Comparison of ENCODE assay signal across 8 cellular contexts in genomic region chr7:26151953-26152781, GRCh38. TPM values are rescaled to one million over a fixed set of nuclear protein-coding genes. Genes with fewer than 3 reads are reported as not detected.
DNase-seq lines count a peak whose midpoint lies in the region; ATAC-seq and TF ChIP-seq lines count a peak whose summit lies in the region.

NFE2L3 (plus strand) TSS chr7:26152198; CDS start chr7:26152499, 301 bp downstream.

- H3K27ac ChIP-seq in HUES64 (ENCODE audit: low read depth, low read length) (peak within 1 kb of the TSS; percentile 95; the same call in 1 of the 2 replicates), Peyer's patch (peak within 1 kb of the TSS; percentile 56 to 86 (median 78))

- H3K9ac ChIP-seq in HUES64 (ENCODE audit: low read depth, low read length): peak within 1 kb of the TSS; percentile 85

- peak within 1 kb of the TSS; percentile 97 to 98 for H3K27ac Mint-ChIP-seq in natural killer cell treated with Interleukin-12 subunit alpha and Interleukin-12 subunit beta and Interleukin-15 and Interleukin-18, amount 100 ng/mL, for 72 hours

- TF ChIP-seq POLR2A in Peyer's patch (IDR thresholded peaks at IDR 0.05): peak; percentile 41 to 71

- no peaks in the 10 kb centered on the region for H3K27me3 Mint-ChIP-seq in natural killer cell treated with Interleukin-12 subunit alpha and Interleukin-12 subunit beta and Interleukin-15 and Interleukin-18, amount 100 ng/mL, for 72 hours

- peak; percentile 97 for DNase-seq in DMS 273 (lab: John Stamatoyannopoulos, UW; ENCODE audit: unreplicated experiment)
- DNase-seq in Peyer's patch: peak; percentile 87 to 95 (median 90)
- DNase-seq in activated T-cell treated with anti-CD3 and anti-CD28 coated beads, Interleukin-2, amount 50 U/mL, for 48 hours: peak; percentile 88 to 90
- peak; percentile 31 for DNase-seq in fibroblast of mammary gland (ENCODE audit: low read depth)
- peak; percentile 90 for DNase-seq in natural killer cell treated with Interleukin-12 subunit alpha and Interleukin-12 subunit beta and Interleukin-15 and Interleukin-18, amount 100 ng/mL, for 72 hours (ENCODE audit: low spot score)
- DNase-seq in stimulated activated naive CD4-positive, alpha-beta T cell (lab: John Stamatoyannopoulos, UW): peak; percentile 54 to 76 (median 72)

- peak; percentile 67 for ATAC-seq in GM21423 (IDR thresholded peaks at IDR 0.05; ENCODE audit: unreplicated experiment)
- ATAC-seq in natural killer cell treated with Interleukin-12 subunit alpha and Interleukin-12 subunit beta and Interleukin-15 and Interleukin-18, amount 100 ng/mL, for 72 hours: peak; percentile 86 to 90

- H3K27me3 ChIP-seq in HUES64 (ENCODE audit: insufficient read depth, low read length): peaks cover 13% of the 10 kb centered on the region; the same call in 1 of the 2 replicates
- no peaks in the 10 kb centered on the region for H3K27me3 ChIP-seq in Peyer's patch

- under 1% methylated on average over 95 of the region's 95 CpGs for WGBS in HUES64

- H3K4me3 ChIP-seq in HUES64 (ENCODE audit: low read length) (peak within 1 kb of the TSS; percentile 82), Peyer's patch (peak within 1 kb of the TSS; percentile 66 to 89 (median 78)), fibroblast of mammary gland (ENCODE audit: control insufficient read depth, low read depth, low read length) (peak within 1 kb of the TSS; percentile 35)

- H3K9me3 Mint-ChIP-seq in natural killer cell treated with Interleukin-12 subunit alpha and Interleukin-12 subunit beta and Interleukin-15 and Interleukin-18, amount 100 ng/mL, for 72 hours: no peaks in the 10 kb centered on the region

- H3K9me3 ChIP-seq in HUES64 (ENCODE audit: insufficient read depth, low read depth, low read length) (peaks cover under 1% of the 10 kb centered on the region; the same call in 1 of the 2 replicates), Peyer's patch (no peaks in the 10 kb centered on the region)

- TF ChIP-seq CTCF in Peyer's patch (IDR thresholded peaks at IDR 0.05) (peak in 4 of 6 experiments; percentile 21 to 42 (median 35)), fibroblast of mammary gland (conservative IDR thresholded peaks at IDR 0.05; ENCODE audit: control insufficient read depth, insufficient read depth, low read depth, low read length) (no peak)

- H3K4me1 ChIP-seq in HUES64 (ENCODE audit: insufficient read depth, low read length) (peaks cover 42% of the 10 kb centered on the region), Peyer's patch (peaks cover 0 to 30% (median 9%) of the 10 kb centered on the region in 4 donors)

- peaks cover 44 to 55% of the 10 kb centered on the region in 2 donors for H3K4me1 Mint-ChIP-seq in natural killer cell treated with Interleukin-12 subunit alpha and Interleukin-12 subunit beta and Interleukin-15 and Interleukin-18, amount 100 ng/mL, for 72 hours (ENCODE audit: low read depth in 2 of 2)

- no peaks in the 10 kb centered on the region for H3K36me3 ChIP-seq in HUES64 (ENCODE audit: insufficient read depth, low read length)
- H3K36me3 ChIP-seq in Peyer's patch: no peaks in the 10 kb centered on the region

- H3K4me3 Mint-ChIP-seq in natural killer cell treated with Interleukin-12 subunit alpha and Interleukin-12 subunit beta and Interleukin-15 and Interleukin-18, amount 100 ng/mL, for 72 hours: peak within 1 kb of the TSS; percentile 96

- no peaks in the 10 kb centered on the region for H3K36me3 Mint-ChIP-seq in natural killer cell treated with Interleukin-12 subunit alpha and Interleukin-12 subunit beta and Interleukin-15 and Interleukin-18, amount 100 ng/mL, for 72 hours

RNA-seq across cellular contexts. Expression of gene NFE2L3, which starts in this region (rescaled TPM):
- 59.2 TPM for polyA plus RNA-seq in HUES64 (2013, experiment 1 of 2)
- polyA plus RNA-seq in HUES64 (2013, experiment 2 of 2): 66.1 TPM
- total RNA-seq in Peyer's patch: 10 to 100 TPM in 1 of 4 donors, 1 to 10 TPM in 3; 5.3 to 10.5 (median 6.6) TPM
- 10 to 100 TPM; 21.3 to 29.1 TPM for total RNA-seq in natural killer cell treated with Interleukin-12 subunit alpha and Interleukin-12 subunit beta and Interleukin-15 and Interleukin-18, amount 100 ng/mL, for 72 hours

Comparison
In these comparisons a context has a peak if more than half of its experiments do, and no peak if none do; other contexts are left out.
1. Peak in every context shown above with its lines: DNase-seq, ATAC-seq, H3K4me3 ChIP-seq and H3K27ac ChIP-seq.
2. DNase-seq: peak in every context shown above with its lines; median percentile 97 in DMS 273; 90 in Peyer's patch; 90 in natural killer cell treated with Interleukin-12 subunit alpha and Interleukin-12 subunit beta and Interleukin-15 and Interleukin-18, amount 100 ng/mL, for 72 hours; 89 in activated T-cell treated with anti-CD3 and anti-CD28 coated beads, Interleukin-2, amount 50 U/mL, for 48 hours; 72 in stimulated activated naive CD4-positive, alpha-beta T cell; 31 in fibroblast of mammary gland.